18 cellular contexts compared by ENCODE assay signal in the genomic region with DNA sequence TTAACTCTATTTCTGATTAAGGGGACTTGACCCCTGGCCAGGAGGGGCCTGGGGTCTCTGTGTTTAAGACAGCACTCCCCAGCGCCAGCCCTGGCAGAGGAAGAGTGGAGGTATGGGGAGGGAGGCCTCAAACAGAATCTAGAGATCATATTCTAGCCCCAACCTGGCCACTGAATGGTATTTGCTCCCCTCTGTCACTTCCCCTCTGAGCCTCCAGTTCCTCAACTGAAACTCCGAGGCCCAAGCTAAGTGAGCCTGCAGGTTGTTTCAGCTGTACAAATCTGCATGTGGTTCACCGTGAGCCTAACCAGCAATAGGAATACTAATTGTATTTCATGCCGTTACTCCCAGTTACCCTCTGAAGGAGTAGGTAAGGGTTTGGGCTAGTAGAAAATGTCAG. TPM values are rescaled to one million over a fixed set of nuclear protein-coding genes. Genes with fewer than 3 reads are reported as not detected.
DNase-seq lines count a peak whose midpoint lies in the region; ATAC-seq and TF ChIP-seq lines count a peak whose summit lies in the region.
"Had no signal": no experiment of that assay in that cellular context is flagged by ENCODE, and none has a peak within 500 bp of the region (broad histone marks: within the 10 kb centered on the region; RNA-seq: fewer than 3 reads in every experiment).

No MANE protein-coding gene starts in this region.

- TF ChIP-seq POLR2A in transverse colon (IDR thresholded peaks at IDR 0.05): no peak

- no peak overlapping the region for H4K91ac ChIP-seq in H9 (ENCODE audit: insufficient read length, low read depth, low read length)

- ATAC-seq in activated naive CD8-positive, alpha-beta T cell treated with anti-CD3 and anti-CD28 coated beads, Interleukin-2, amount 50 U/mL, for 24 hours: no peak
- ATAC-seq in activated B cell treated with CpG ODN at 0.5 μM for 24 hours (ENCODE audit: low read depth) (no peak), HG02884 (IDR thresholded peaks at IDR 0.05; ENCODE audit: unreplicated experiment) (no peak)
- ATAC-seq: PC-3 had no signal

- in situ Hi-C loops in transverse colon (cut with MboI; ENCODE audit: low pct_ligation_motif_present in 1 of 4, low pct_unique_long_range_greater_than_20kb in 1 of 4, low sequenced_read_pairs in 3 of 4): no loop called here

- no peak overlapping the region for H3K14ac ChIP-seq in H9 (ENCODE audit: insufficient read depth, low read length)

- no peak overlapping the region for H2BK12ac ChIP-seq in H9 (ENCODE audit: insufficient read length, low read depth, low read length)

- DNase-seq in activated naive CD8-positive, alpha-beta T cell treated with anti-CD3 and anti-CD28 coated beads for 36 hours: no peak
- DNase-seq in activated naive CD8-positive, alpha-beta T cell treated with anti-CD3 and anti-CD28 coated beads, Interleukin-2, amount 50 U/mL, for 24 hours: no peak
- DNase-seq in H9 (peak; percentile 3), activated B cell treated with CpG ODN at 0.5 μM for 24 hours (no peak), transverse colon (no peak), NCI-H524 (lab: John Stamatoyannopoulos, UW) (no peak)
- DNase-seq: DND-41, KG1, NCI-H1417 treated with DMSO at 0.1 percent for 48 hours, NCI-H187 treated with DMSO at 0.1 percent for 48 hours, NCI-H2227 treated with DMSO at 0.1 percent for 48 hours, NCI-H510A treated with DMSO at 0.1 percent for 48 hours, PC-3, RPMI8226, SJCRH30 had no signal

- H3K9me3 Mint-ChIP-seq in activated naive CD8-positive, alpha-beta T cell treated with anti-CD3 and anti-CD28 coated beads for 36 hours: no peaks in the 10 kb centered on the region
- no peaks in the 10 kb centered on the region for H3K9me3 Mint-ChIP-seq in activated naive CD8-positive, alpha-beta T cell treated with anti-CD3 and anti-CD28 coated beads, Interleukin-2, amount 50 U/mL, for 24 hours
- H3K9me3 Mint-ChIP-seq in H9 (no peaks in the 10 kb centered on the region), activated B cell treated with CpG ODN at 0.5 μM for 24 hours (no peaks in the 10 kb centered on the region)

- H3K4me3 Mint-ChIP-seq in activated naive CD8-positive, alpha-beta T cell treated with anti-CD3 and anti-CD28 coated beads for 36 hours: no peak overlapping the region
- H3K4me3 Mint-ChIP-seq in activated naive CD8-positive, alpha-beta T cell treated with anti-CD3 and anti-CD28 coated beads, Interleukin-2, amount 50 U/mL, for 24 hours: no peak overlapping the region
- H3K4me3 Mint-ChIP-seq in H9 (no peak overlapping the region), activated B cell treated with CpG ODN at 0.5 μM for 24 hours (no peak overlapping the region)

- intact Hi-C loops in activated B cell treated with CpG ODN at 0.5 μM for 24 hours (cut with micrococcal nuclease): no loop called here
- intact Hi-C loops in transverse colon (cut with DNase I; ENCODE audit: low total_unique reads): no loop called here

- peak overlapping the region; percentile 44 for H3K27ac Mint-ChIP-seq in activated naive CD8-positive, alpha-beta T cell treated with anti-CD3 and anti-CD28 coated beads for 36 hours
- H3K27ac Mint-ChIP-seq in activated naive CD8-positive, alpha-beta T cell treated with anti-CD3 and anti-CD28 coated beads, Interleukin-2, amount 50 U/mL, for 24 hours: no peak overlapping the region
- H3K27ac Mint-ChIP-seq in H9: no peak overlapping the region
- peak overlapping the region; percentile 5 for H3K27ac Mint-ChIP-seq in activated B cell treated with CpG ODN at 0.5 μM for 24 hours

- no peak overlapping the region for H2AK5ac ChIP-seq in H9 (ENCODE audit: insufficient read length, low read length)

- H3K9me3 ChIP-seq in H9 (ENCODE audit: control insufficient read depth, low read depth, low read length) (no peaks in the 10 kb centered on the region), transverse colon (no peaks in the 10 kb centered on the region)
- H3K9me3 ChIP-seq: HAP-1, SJCRH30 had no signal

- no peak overlapping the region for H3K23ac ChIP-seq in H9 (ENCODE audit: insufficient read length, low read depth, low read length)

- H2BK5ac ChIP-seq in H9 (ENCODE audit: insufficient read length, low read length): no peak overlapping the region

- H3K4me1 ChIP-seq in H9 (ENCODE audit: insufficient read depth, low read length) (no peaks in the 10 kb centered on the region), transverse colon (peaks cover 0 to 11% (median 7%) of the 10 kb centered on the region in 4 donors)
- H3K4me1 ChIP-seq: HAP-1, SJCRH30 had no signal

- H3K27ac ChIP-seq in H9 (ENCODE audit: insufficient read length, low read depth, low read length): no peak overlapping the region
- H3K27ac ChIP-seq in transverse colon: peak overlapping the region; percentile 67 to 75 (median 72)
- H3K27ac ChIP-seq: C4-2B, SJCRH30 had no signal

- H4K8ac ChIP-seq in H9 (replicated peaks; ENCODE audit: insufficient read length, low read depth, low read length): no peak overlapping the region

- H3K27me3 Mint-ChIP-seq in activated naive CD8-positive, alpha-beta T cell treated with anti-CD3 and anti-CD28 coated beads for 36 hours: no peaks in the 10 kb centered on the region
- no peaks in the 10 kb centered on the region for H3K27me3 Mint-ChIP-seq in activated naive CD8-positive, alpha-beta T cell treated with anti-CD3 and anti-CD28 coated beads, Interleukin-2, amount 50 U/mL, for 24 hours
- no peaks in the 10 kb centered on the region for H3K27me3 Mint-ChIP-seq in H9 (ENCODE audit: low read depth)
- no peaks in the 10 kb centered on the region for H3K27me3 Mint-ChIP-seq in activated B cell treated with CpG ODN at 0.5 μM for 24 hours

- no peak overlapping the region for H3K4me2 ChIP-seq in H9 (ENCODE audit: insufficient read depth, insufficient read length, low read length)

- H3K23me2 ChIP-seq in H9 (ENCODE audit: insufficient read length, low read depth, low read length, poor library complexity, severe bottlenecking): no peaks in the 10 kb centered on the region

- TF ChIP-seq CTCF in H9 (conservative IDR thresholded peaks at IDR 0.05) (no peak), activated B cell treated with CpG ODN at 0.5 μM for 24 hours (IDR thresholded peaks at IDR 0.05) (no peak), transverse colon (IDR thresholded peaks at IDR 0.05) (no peak)

- H2BK20ac ChIP-seq in H9 (ENCODE audit: low read depth, low read length, poor library complexity, severe bottlenecking): no peak overlapping the region

- no peak overlapping the region for H2BK15ac ChIP-seq in H9 (ENCODE audit: low read depth, low read length)

- H3K36me3 ChIP-seq in transverse colon: peaks cover 0 to 28% (median 11%) of the 10 kb centered on the region in 4 donors

- no peak overlapping the region for H3K9ac ChIP-seq in H9 (ENCODE audit: extremely low read depth, insufficient read length, low read length)

- peaks cover 4% of the 10 kb centered on the region for H3K4me1 Mint-ChIP-seq in activated naive CD8-positive, alpha-beta T cell treated with anti-CD3 and anti-CD28 coated beads for 36 hours
- peaks cover 2% of the 10 kb centered on the region for H3K4me1 Mint-ChIP-seq in activated naive CD8-positive, alpha-beta T cell treated with anti-CD3 and anti-CD28 coated beads, Interleukin-2, amount 50 U/mL, for 24 hours
- no peaks in the 10 kb centered on the region for H3K4me1 Mint-ChIP-seq in H9
- H3K4me1 Mint-ChIP-seq in activated B cell treated with CpG ODN at 0.5 μM for 24 hours: peaks cover 9% of the 10 kb centered on the region

- H2AFZ ChIP-seq in H9 (ENCODE audit: low read length): no peak overlapping the region

- no peaks in the 10 kb centered on the region for H4K20me1 ChIP-seq in H9 (ENCODE audit: control insufficient read depth, insufficient read depth, insufficient read length)

- H2BK120ac ChIP-seq in H9 (ENCODE audit: low read depth, low read length, poor library complexity, severe bottlenecking): no peak overlapping the region

- no peak for TF ChIP-seq EP300 in transverse colon (IDR thresholded peaks at IDR 0.05; ENCODE audit: low read depth)

- POLR2A ChIA-PET in activated B cell treated with CpG ODN at 0.5 μM for 24 hours (lab: Charles Lee): no interaction called here

- CTCF ChIA-PET in activated B cell treated with CpG ODN at 0.5 μM for 24 hours (lab: Charles Lee): interaction anchor here (1.9 kb wide), 1 partner anchor 16 kb away, joined by 6 read pairs; no protein-coding TSS in a partner anchor

- no peak overlapping the region for H3K18ac ChIP-seq in H9 (ENCODE audit: insufficient read length, low read depth, low read length)

- H3T11ph ChIP-seq in H9 (ENCODE audit: low read length): no peak overlapping the region

- no peak overlapping the region for H3K56ac ChIP-seq in H9 (ENCODE audit: insufficient read length, low read depth, low read length)

- no peaks in the 10 kb centered on the region for H3K79me1 ChIP-seq in H9 (ENCODE audit: insufficient read depth, low read depth, low read length, poor library complexity, severe bottlenecking)

- no peak overlapping the region for H3K4ac ChIP-seq in H9 (ENCODE audit: low read depth, low read length)

- H3K4me3 ChIP-seq in transverse colon: no peak overlapping the region
- H3K4me3 ChIP-seq: HAP-1, SJCRH30 had no signal

- H3K36me3 Mint-ChIP-seq in activated naive CD8-positive, alpha-beta T cell treated with anti-CD3 and anti-CD28 coated beads for 36 hours: peaks cover 29% of the 10 kb centered on the region
- H3K36me3 Mint-ChIP-seq in activated naive CD8-positive, alpha-beta T cell treated with anti-CD3 and anti-CD28 coated beads, Interleukin-2, amount 50 U/mL, for 24 hours (ENCODE audit: low read depth): peaks cover 44% of the 10 kb centered on the region
- H3K36me3 Mint-ChIP-seq in H9 (ENCODE audit: insufficient read depth in 1 of 3, low read depth in 3 of 3): peaks cover 3 to 35% (median 22%) of the 10 kb centered on the region in 3 experiments; a peak in 6 of 7 replicates
- peaks cover 67% of the 10 kb centered on the region for H3K36me3 Mint-ChIP-seq in activated B cell treated with CpG ODN at 0.5 μM for 24 hours (ENCODE audit: low read depth)

- no peak overlapping the region for H4K5ac ChIP-seq in H9 (ENCODE audit: insufficient read length, low read depth, low read length)

- H3K79me2 ChIP-seq in H9 (ENCODE audit: insufficient read depth, low read length): no peaks in the 10 kb centered on the region

- no peaks in the 10 kb centered on the region for H3K27me3 ChIP-seq in H9 (ENCODE audit: insufficient read depth, low read length)
- no peaks in the 10 kb centered on the region for H3K27me3 ChIP-seq in transverse colon
- H3K27me3 ChIP-seq: SJCRH30 had no signal

- WGBS in H9 (ENCODE audit: extremely low coverage, insufficient read length, low lambda C conversion rate): no CpG with 5 or more reads among the region's 4 CpGs
- 68% methylated on average over 4 of the region's 4 CpGs; no CpG with 5 or more reads in 1 of the 2 donors for WGBS in transverse colon (ENCODE audit: low coverage in 1 of 2), 2 donors

RNA-seq across cellular contexts. Expression of a gene that starts 36.0 kb away (rescaled TPM):
- total RNA-seq in activated naive CD8-positive, alpha-beta T cell treated with anti-CD3 and anti-CD28 coated beads for 36 hours: 100 to 1,000 TPM; 397 to 405 TPM
- total RNA-seq in H9 (2021) (91.6 and 100.0 TPM in 2 replicates), activated B cell treated with CpG ODN at 0.5 μM for 24 hours (162 and 173 TPM in 2 replicates), transverse colon (10 to 100 TPM; 37.4 to 65.6 (median 43.0) TPM)

RNA-seq across cellular contexts. Expression of a gene that starts 37.4 kb away (rescaled TPM):
- total RNA-seq in activated naive CD8-positive, alpha-beta T cell treated with anti-CD3 and anti-CD28 coated beads for 36 hours: 10 to 100 TPM; 46.1 to 47.4 TPM
- total RNA-seq in H9 (2021): 40.4 and 41.8 TPM in 2 replicates
- total RNA-seq in activated B cell treated with CpG ODN at 0.5 μM for 24 hours: 21.6 and 21.8 TPM in 2 replicates
- total RNA-seq in transverse colon: 100 to 1,000 TPM in 3 of 4 donors, 10 to 100 TPM in 1; 86.6 to 319 (median 269) TPM

Comparison
In these comparisons a context has a peak if more than half of its experiments do, and no peak if none do; other contexts are left out.
1. H3K27ac Mint-ChIP-seq: peak in activated naive CD8-positive, alpha-beta T cell treated with anti-CD3 and anti-CD28 coated beads for 36 hours (single experiment) and activated B cell treated with CpG ODN at 0.5 μM for 24 hours (single experiment); none in activated naive CD8-positive, alpha-beta T cell treated with anti-CD3 and anti-CD28 coated beads, Interleukin-2, amount 50 U/mL, for 24 hours (single experiment) and H9 (0 of 3).